ENCODE assay signal across 8 cellular contexts in the genomic region with DNA sequence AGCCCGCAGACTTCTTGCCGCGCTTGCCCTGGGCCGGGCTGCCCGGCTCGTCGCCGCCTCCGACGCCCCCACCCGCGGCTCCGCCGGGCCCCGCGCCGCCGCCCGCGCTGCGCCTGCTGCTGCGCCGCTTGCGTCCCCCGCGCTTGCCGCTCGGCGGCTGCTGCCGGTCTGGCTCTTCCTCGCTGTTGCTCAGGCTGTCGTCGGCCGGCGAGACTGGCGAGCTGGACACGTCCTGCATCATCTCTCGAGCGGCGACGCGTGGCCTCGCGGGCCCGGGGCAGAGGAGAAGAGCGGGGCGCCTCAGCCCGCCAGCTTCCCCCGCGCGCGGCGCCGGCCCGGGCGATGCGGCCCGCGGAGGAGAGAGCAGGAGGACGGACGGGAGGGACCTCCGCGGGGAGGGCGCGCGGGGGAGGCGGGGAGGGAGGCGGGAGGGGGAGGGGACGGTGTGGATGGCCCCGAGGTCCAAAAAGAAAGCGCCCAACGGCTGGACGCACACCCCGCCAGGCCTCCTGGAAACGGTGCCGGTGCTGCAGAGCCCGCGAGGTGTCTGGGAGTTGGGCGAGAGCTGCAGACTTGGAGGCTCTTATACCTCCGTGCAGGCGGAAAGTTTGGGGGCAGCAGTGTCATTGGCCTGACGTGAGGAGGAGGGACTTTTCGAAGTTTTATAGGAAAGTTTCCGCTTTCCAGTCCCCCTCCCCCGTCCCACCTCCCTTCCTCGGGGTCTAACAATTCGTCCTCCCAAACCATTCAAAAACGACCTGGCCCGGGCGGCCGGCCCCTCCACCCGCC. TPM values are rescaled to one million over a fixed set of nuclear protein-coding genes. Genes with fewer than 3 reads are reported as not detected.
DNase-seq lines count a peak whose midpoint lies in the region; ATAC-seq and TF ChIP-seq lines count a peak whose summit lies in the region.

Gene TWIST1 (minus strand): TSS at position 556 of the 789 bp plus-strand sequence. CDS start 315 bp downstream, at position 241.

- ATAC-seq in HG03442 (IDR thresholded peaks at IDR 0.05; ENCODE audit: unreplicated experiment) (peak; percentile 45), activated B cell treated with CpG ODN at 0.5 μM for 24 hours (ENCODE audit: low read depth) (peak; percentile 18), HG02870 (IDR thresholded peaks at IDR 0.05; ENCODE audit: unreplicated experiment) (no peak)

- POLR2A ChIA-PET in activated B cell treated with CpG ODN at 0.5 μM for 24 hours (lab: Charles Lee), result no interaction called here

- peaks cover 15% of the 10 kb centered on the region for H3K4me1 Mint-ChIP-seq in activated B cell treated with CpG ODN at 0.5 μM for 24 hours
- peaks cover 3% of the 10 kb centered on the region for H3K4me1 Mint-ChIP-seq in glutamatergic neuron (ENCODE audit: low read depth, unreplicated experiment)

- intact Hi-C loops in activated B cell treated with CpG ODN at 0.5 μM for 24 hours (cut with micrococcal nuclease), result loop anchor here (5.0 to 10.0 kb wide), 2 partner anchors 548 to 1670 kb away; partner anchors contain the start of gene SP8

- H3K27ac Mint-ChIP-seq in activated B cell treated with CpG ODN at 0.5 μM for 24 hours (no peak within 1 kb of the TSS), glutamatergic neuron (ENCODE audit: unreplicated experiment) (no peak within 1 kb of the TSS)

- H3K4me3 ChIP-seq in GM08714 (ENCODE audit: low read length), result peak within 1 kb of the TSS; percentile 59

- H3K4me3 Mint-ChIP-seq in activated B cell treated with CpG ODN at 0.5 μM for 24 hours (peak within 1 kb of the TSS; percentile 66), glutamatergic neuron (ENCODE audit: unreplicated experiment) (peak within 1 kb of the TSS; percentile 71)

- H3K27me3 Mint-ChIP-seq in activated B cell treated with CpG ODN at 0.5 μM for 24 hours (peaks cover 50% of the 10 kb centered on the region), glutamatergic neuron (ENCODE audit: unreplicated experiment) (peaks cover 37% of the 10 kb centered on the region)

- DNase-seq in activated B cell treated with CpG ODN at 0.5 μM for 24 hours (no peak), glutamatergic neuron (peak; percentile 67), retina (peak; percentile 54), NCI-H2107 treated with DMSO at 0.1 percent for 48 hours (lab: John Stamatoyannopoulos, UW; ENCODE audit: unreplicated experiment) (no peak), anterior cingulate cortex (lab: John Stamatoyannopoulos, UW) (no peak)

- no peaks in the 10 kb centered on the region for H3K36me3 Mint-ChIP-seq in activated B cell treated with CpG ODN at 0.5 μM for 24 hours (ENCODE audit: low read depth)
- no peaks in the 10 kb centered on the region for H3K36me3 Mint-ChIP-seq in glutamatergic neuron (ENCODE audit: unreplicated experiment)

- no peaks in the 10 kb centered on the region for H3K9me3 Mint-ChIP-seq in activated B cell treated with CpG ODN at 0.5 μM for 24 hours
- peaks cover 10% of the 10 kb centered on the region for H3K9me3 Mint-ChIP-seq in glutamatergic neuron (ENCODE audit: unreplicated experiment)

- CTCF ChIA-PET in activated B cell treated with CpG ODN at 0.5 μM for 24 hours (lab: Charles Lee), result no interaction called here

- no peak for TF ChIP-seq CTCF in activated B cell treated with CpG ODN at 0.5 μM for 24 hours (IDR thresholded peaks at IDR 0.05)
- TF ChIP-seq CTCF in glutamatergic neuron (IDR thresholded peaks at IDR 0.05; ENCODE audit: partially characterized antibody, unreplicated experiment), result no peak

RNA-seq across cellular contexts. Expression of gene TWIST1, which starts in this region (rescaled TPM):
- total RNA-seq in activated B cell treated with CpG ODN at 0.5 μM for 24 hours (not detected in 2 replicates), glutamatergic neuron (ENCODE audit: unreplicated experiment) (not detected)

Comparison
In these comparisons a context has a peak if more than half of its experiments do, and no peak if none do; other contexts are left out.
1. Peak in ATAC-seq in activated B cell treated with CpG ODN at 0.5 μM for 24 hours; RNA of the gene not detected or under 1 TPM.
2. Peak in DNase-seq in glutamatergic neuron; RNA of the gene not detected or under 1 TPM.